ENCODE assay signal across 8 cellular contexts in the genomic region with DNA sequence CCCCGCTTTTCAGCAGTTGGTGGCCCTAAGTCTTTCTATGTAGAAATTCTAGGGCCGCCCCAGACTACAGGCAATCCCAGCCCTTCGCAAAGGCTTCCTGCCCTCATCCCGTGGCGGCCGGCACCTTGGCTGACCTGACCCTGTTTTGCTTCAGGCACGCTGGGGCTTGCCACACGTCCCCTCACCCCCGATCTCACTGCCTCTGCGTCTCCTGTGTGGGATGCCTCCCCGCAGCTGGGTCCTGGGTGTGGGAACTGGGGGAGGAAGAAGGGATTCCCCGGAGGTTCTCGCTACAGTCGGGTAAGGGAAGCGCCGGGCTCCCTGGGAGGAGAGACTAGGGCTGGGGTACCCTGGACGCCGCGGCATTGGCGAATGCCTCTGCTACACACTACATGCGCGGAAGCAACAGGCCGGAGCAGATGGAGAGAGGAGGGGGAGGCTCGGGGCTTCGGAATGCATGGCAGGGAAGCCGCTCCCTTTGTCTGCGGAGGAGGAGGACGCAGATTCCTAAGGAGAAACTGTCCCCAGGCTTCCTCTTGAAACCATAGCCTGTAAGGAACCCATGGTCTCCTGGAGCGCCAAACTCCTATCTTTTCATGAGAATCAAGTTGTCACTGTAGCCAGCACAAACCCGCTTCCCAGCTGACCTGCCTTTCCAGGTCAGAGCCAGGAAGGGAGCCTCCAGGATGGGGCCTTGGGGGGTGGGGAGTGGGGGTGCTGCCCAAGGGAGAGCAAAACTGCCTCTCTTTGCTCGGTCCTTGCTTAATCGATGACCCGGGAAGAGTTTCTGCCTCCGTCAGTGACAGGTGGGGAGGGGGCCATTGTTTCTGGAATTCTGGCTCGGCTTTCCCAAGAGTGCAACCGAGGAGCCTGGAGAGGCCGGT. TPM values are rescaled to one million over a fixed set of nuclear protein-coding genes. Genes with fewer than 3 reads are reported as not detected.
A peak's percentile ranks its signal among the peaks of the same experiment; 100 is the strongest.
DNase-seq lines count a peak whose midpoint lies in the region; ATAC-seq and TF ChIP-seq lines count a peak whose summit lies in the region.

No MANE protein-coding gene starts in this region.

- H3K36me3 ChIP-seq in SU-DHL-6 (ENCODE audit: low read length) (no peaks in the 10 kb centered on the region), esophagus squamous epithelium (no peaks in the 10 kb centered on the region)

- H3K27me3 Mint-ChIP-seq in Calu3 (ENCODE audit: unreplicated experiment), result no peaks in the 10 kb centered on the region
- peaks cover 18 to 24% of the 10 kb centered on the region in 2 donors for H3K27me3 Mint-ChIP-seq in natural killer cell treated with Interleukin-12 subunit alpha and Interleukin-12 subunit beta and Interleukin-15 and Interleukin-18, amount 100 ng/mL, for 72 hours

- peaks cover 40% of the 10 kb centered on the region for H3K4me1 Mint-ChIP-seq in Calu3 (ENCODE audit: low read depth, unreplicated experiment)
- peaks cover 7 to 10% of the 10 kb centered on the region in 2 donors for H3K4me1 Mint-ChIP-seq in natural killer cell treated with Interleukin-12 subunit alpha and Interleukin-12 subunit beta and Interleukin-15 and Interleukin-18, amount 100 ng/mL, for 72 hours (ENCODE audit: low read depth in 2 of 2)

- H3K4me3 ChIP-seq in HFF-Myc (replicated peaks; ENCODE audit: low read depth, low read length) (peak overlapping the region; percentile 38), SU-DHL-6 (ENCODE audit: insufficient read depth, low read length, poor library complexity, severe bottlenecking) (peak overlapping the region; percentile 98), esophagus squamous epithelium (peak overlapping the region; percentile 56 to 90 (median 68))

- TF ChIP-seq POLR2A in esophagus squamous epithelium (IDR thresholded peaks at IDR 0.05), result no peak

- 8 to 16% methylated on average over 13 to 19 of the region's 37 CpGs for WGBS in esophagus squamous epithelium, 2 donors

- no peak overlapping the region for H2AFZ ChIP-seq in SU-DHL-6 (ENCODE audit: low read depth, low read length, severe bottlenecking)

- no peaks in the 10 kb centered on the region for H3K79me2 ChIP-seq in SU-DHL-6 (ENCODE audit: insufficient read depth, low read length)

- H3K27ac ChIP-seq in SU-DHL-6 (ENCODE audit: low read depth, low read length) (no peak overlapping the region), esophagus squamous epithelium (peak overlapping the region; percentile 49 to 89 (median 78))

- H3K27ac Mint-ChIP-seq in Calu3 (ENCODE audit: unreplicated experiment), result peak overlapping the region; percentile 82
- H3K27ac Mint-ChIP-seq in natural killer cell treated with Interleukin-12 subunit alpha and Interleukin-12 subunit beta and Interleukin-15 and Interleukin-18, amount 100 ng/mL, for 72 hours, result no peak overlapping the region

- H3K36me3 Mint-ChIP-seq in Calu3 (ENCODE audit: insufficient read depth, unreplicated experiment), result peaks cover 41% of the 10 kb centered on the region
- no peaks in the 10 kb centered on the region for H3K36me3 Mint-ChIP-seq in natural killer cell treated with Interleukin-12 subunit alpha and Interleukin-12 subunit beta and Interleukin-15 and Interleukin-18, amount 100 ng/mL, for 72 hours

- H3K9ac ChIP-seq in SU-DHL-6 (ENCODE audit: low read length), result peak overlapping the region; percentile 79

- intact Hi-C loops in Calu3 (cut with micrococcal nuclease; ENCODE audit: unreplicated experiment), result loop anchor here (2.0 kb wide), 1 partner anchor 89 kb away; no protein-coding TSS in a partner anchor
- intact Hi-C loops in esophagus squamous epithelium (cut with DNase I), result loop anchor here (5.0 kb wide), 1 partner anchor 34 kb away; no protein-coding TSS in a partner anchor

- H3K27me3 ChIP-seq in SU-DHL-6 (ENCODE audit: low read length) (no peaks in the 10 kb centered on the region), esophagus squamous epithelium (peaks cover 0 to 7% (median 0%) of the 10 kb centered on the region in 4 donors)

- peaks cover 5% of the 10 kb centered on the region for H3K9me3 Mint-ChIP-seq in Calu3 (ENCODE audit: low read depth, unreplicated experiment)
- no peaks in the 10 kb centered on the region for H3K9me3 Mint-ChIP-seq in natural killer cell treated with Interleukin-12 subunit alpha and Interleukin-12 subunit beta and Interleukin-15 and Interleukin-18, amount 100 ng/mL, for 72 hours

- no peak overlapping the region for H3K4me3 Mint-ChIP-seq in Calu3 (ENCODE audit: low read depth, unreplicated experiment)
- peak overlapping the region; percentile 83 for H3K4me3 Mint-ChIP-seq in natural killer cell treated with Interleukin-12 subunit alpha and Interleukin-12 subunit beta and Interleukin-15 and Interleukin-18, amount 100 ng/mL, for 72 hours

- no peaks in the 10 kb centered on the region; the same call in 1 of the 2 replicates for H4K20me1 ChIP-seq in SU-DHL-6 (ENCODE audit: low read depth, low read length)

- DNase-seq in Calu3, result peak; percentile 26
- DNase-seq in HFF-Myc (ENCODE audit: extremely low read depth, low read depth), result no peak
- no peak for DNase-seq in esophagus squamous epithelium (lab: John Stamatoyannopoulos, UW)
- DNase-seq in natural killer cell treated with Interleukin-12 subunit alpha and Interleukin-12 subunit beta and Interleukin-15 and Interleukin-18, amount 100 ng/mL, for 72 hours (ENCODE audit: low spot score), result no peak
- no peak for DNase-seq in stimulated activated CD4-positive, alpha-beta T cell treated with anti-CD3 and anti-CD28 coated beads, Interleukin-4, amount 100 ng/mL, for 1 hour

- H3K9me3 ChIP-seq in SU-DHL-6 (ENCODE audit: insufficient read depth, low read length), result 0 out of 2 replicates have a peak, but pooled peaks cover 4% of the 10 kb centered on the region
- H3K9me3 ChIP-seq in esophagus squamous epithelium, result no peaks in the 10 kb centered on the region

- H3K9me2 ChIP-seq in SU-DHL-6 (replicated peaks; ENCODE audit: insufficient read depth, low read length), result no peaks in the 10 kb centered on the region

- peaks cover 19 to 43% (median 26%) of the 10 kb centered on the region in 3 donors for H3K4me1 ChIP-seq in esophagus squamous epithelium

- CTCF ChIA-PET in Calu3 (lab: Charles Lee), result interaction anchor here (0.6 to 3.3 kb wide), 5 partner anchors 11 to 48 kb away, joined by 3 to 57 read pairs (median 7); no protein-coding TSS in a partner anchor

- TF ChIP-seq CTCF in Calu3 (IDR thresholded peaks at IDR 0.05; ENCODE audit: unreplicated experiment), result no peak
- no peak for TF ChIP-seq CTCF in HFF-Myc (IDR thresholded peaks at IDR 0.05; ENCODE audit: low read depth, low read length, missing control alignments)
- TF ChIP-seq CTCF in SU-DHL-6 (IDR thresholded peaks at IDR 0.05; ENCODE audit: insufficient read depth, low read length, poor library complexity, severe bottlenecking), result no peak
- no peak for TF ChIP-seq CTCF in esophagus squamous epithelium (IDR thresholded peaks at IDR 0.05)

- H3K4me2 ChIP-seq in SU-DHL-6 (ENCODE audit: low read depth, low read length, poor library complexity, severe bottlenecking), result peak overlapping the region; percentile 98

- no TSS peak for BruUV-seq in Calu3 (replicated peaks; lab: Mats Ljungman, UMichigan)

- no peak for ATAC-seq in natural killer cell treated with Interleukin-12 subunit alpha and Interleukin-12 subunit beta and Interleukin-15 and Interleukin-18, amount 100 ng/mL, for 72 hours
- ATAC-seq in HG03571 (IDR thresholded peaks at IDR 0.05; ENCODE audit: unreplicated experiment) (no peak), HG02938 (IDR thresholded peaks at IDR 0.05; ENCODE audit: unreplicated experiment) (no peak)

- no peaks in the 10 kb centered on the region for H3F3A ChIP-seq in SU-DHL-6 (ENCODE audit: insufficient read depth)

RNA-seq across cellular contexts. Expression of gene DTX4, which starts 1.4 kb away (rescaled TPM):
- total RNA-seq in Calu3 (2022) (56.7 and 65.8 TPM in 2 replicates), esophagus squamous epithelium (1 to 10 TPM; 2.4 to 8.4 (median 4.6) TPM)
- under 1 TPM; 0.17 to 0.33 TPM for total RNA-seq in natural killer cell treated with Interleukin-12 subunit alpha and Interleukin-12 subunit beta and Interleukin-15 and Interleukin-18, amount 100 ng/mL, for 72 hours

RNA-seq across cellular contexts. Expression of gene FAM111A, which starts 30.7 kb away (rescaled TPM):
- total RNA-seq in Calu3 (2022) (87.9 and 91.6 TPM in 2 replicates), esophagus squamous epithelium (10 to 100 TPM; 15.0 to 23.3 (median 16.7) TPM)
- 10 to 100 TPM; 69.7 to 79.6 TPM for total RNA-seq in natural killer cell treated with Interleukin-12 subunit alpha and Interleukin-12 subunit beta and Interleukin-15 and Interleukin-18, amount 100 ng/mL, for 72 hours

RNA-seq across cellular contexts. Expression of gene MPEG1, which starts 39.4 kb away (rescaled TPM):
- total RNA-seq in Calu3 (2022) (not detected in 2 replicates), esophagus squamous epithelium (10 to 100 TPM in 1 of 4 donors, 1 to 10 TPM in 2, under 1 TPM in 1; 0.04 to 19.5 (median 5.1) TPM)
- total RNA-seq in natural killer cell treated with Interleukin-12 subunit alpha and Interleukin-12 subunit beta and Interleukin-15 and Interleukin-18, amount 100 ng/mL, for 72 hours, result under 1 TPM in 1 of 2 donors, not detected in 1; 0.11 TPM

Comparison
In these comparisons a context has a peak if more than half of its experiments do, and no peak if none do; other contexts are left out.
1. H3K4me3 ChIP-seq: peak in every context shown above with its lines; median percentile 98 in SU-DHL-6; 68 in esophagus squamous epithelium; 38 in HFF-Myc.